ENCODE assay signal across 1 cellular context in the genomic region with DNA sequence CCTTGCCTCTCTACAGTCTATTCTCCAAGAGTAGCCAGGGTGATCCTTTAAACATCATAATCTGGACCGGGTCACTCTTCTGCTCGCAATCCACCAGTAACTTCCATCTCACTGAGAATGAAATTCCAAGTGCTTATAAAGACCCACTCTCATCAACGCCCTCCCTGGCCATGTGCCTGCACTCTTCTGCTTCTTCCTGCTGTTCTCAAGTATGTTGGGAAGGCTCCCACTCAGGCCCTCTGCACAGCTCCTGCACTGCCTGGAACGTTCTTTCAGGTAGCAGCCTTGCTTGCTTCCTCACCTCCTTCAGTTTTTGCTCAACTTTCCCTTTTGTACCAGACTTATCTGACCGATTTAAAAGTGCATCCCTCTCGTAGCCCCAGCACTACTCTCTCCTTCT.
TF ChIP-seq lines count a peak whose summit lies in the region.

No MANE protein-coding gene starts in this region.

TF ChIP-seq in GM23338, 12 proteins besides CTCF, POLR2A, EP300 and RAD21:
- TF ChIP-seq ZNF114 (CRISPR knock-in tag; IDR thresholded peaks at IDR 0.05) (no peak), POLR2AphosphoS5 (IDR thresholded peaks at IDR 0.05; ENCODE audit: low read depth) (no peak), EZH2 (IDR thresholded peaks at IDR 0.05; ENCODE audit: low read depth, unreplicated experiment) (no peak), CREB1 (CRISPR knock-in tag; IDR thresholded peaks at IDR 0.05; ENCODE audit: low read depth) (no peak), NANOG (IDR thresholded peaks at IDR 0.05; ENCODE audit: borderline replicate concordance) (no peak), ZNF331 (CRISPR knock-in tag; IDR thresholded peaks at IDR 0.05; ENCODE audit: low read depth) (no peak), JUNB (IDR thresholded peaks at IDR 0.05; ENCODE audit: unreplicated experiment) (no peak), STAT1 (IDR thresholded peaks at IDR 0.05; ENCODE audit: unreplicated experiment) (no peak), EZH2phosphoT487 (IDR thresholded peaks at IDR 0.05; ENCODE audit: unreplicated experiment) (no peak)
- TF ChIP-seq, protein P1, sequence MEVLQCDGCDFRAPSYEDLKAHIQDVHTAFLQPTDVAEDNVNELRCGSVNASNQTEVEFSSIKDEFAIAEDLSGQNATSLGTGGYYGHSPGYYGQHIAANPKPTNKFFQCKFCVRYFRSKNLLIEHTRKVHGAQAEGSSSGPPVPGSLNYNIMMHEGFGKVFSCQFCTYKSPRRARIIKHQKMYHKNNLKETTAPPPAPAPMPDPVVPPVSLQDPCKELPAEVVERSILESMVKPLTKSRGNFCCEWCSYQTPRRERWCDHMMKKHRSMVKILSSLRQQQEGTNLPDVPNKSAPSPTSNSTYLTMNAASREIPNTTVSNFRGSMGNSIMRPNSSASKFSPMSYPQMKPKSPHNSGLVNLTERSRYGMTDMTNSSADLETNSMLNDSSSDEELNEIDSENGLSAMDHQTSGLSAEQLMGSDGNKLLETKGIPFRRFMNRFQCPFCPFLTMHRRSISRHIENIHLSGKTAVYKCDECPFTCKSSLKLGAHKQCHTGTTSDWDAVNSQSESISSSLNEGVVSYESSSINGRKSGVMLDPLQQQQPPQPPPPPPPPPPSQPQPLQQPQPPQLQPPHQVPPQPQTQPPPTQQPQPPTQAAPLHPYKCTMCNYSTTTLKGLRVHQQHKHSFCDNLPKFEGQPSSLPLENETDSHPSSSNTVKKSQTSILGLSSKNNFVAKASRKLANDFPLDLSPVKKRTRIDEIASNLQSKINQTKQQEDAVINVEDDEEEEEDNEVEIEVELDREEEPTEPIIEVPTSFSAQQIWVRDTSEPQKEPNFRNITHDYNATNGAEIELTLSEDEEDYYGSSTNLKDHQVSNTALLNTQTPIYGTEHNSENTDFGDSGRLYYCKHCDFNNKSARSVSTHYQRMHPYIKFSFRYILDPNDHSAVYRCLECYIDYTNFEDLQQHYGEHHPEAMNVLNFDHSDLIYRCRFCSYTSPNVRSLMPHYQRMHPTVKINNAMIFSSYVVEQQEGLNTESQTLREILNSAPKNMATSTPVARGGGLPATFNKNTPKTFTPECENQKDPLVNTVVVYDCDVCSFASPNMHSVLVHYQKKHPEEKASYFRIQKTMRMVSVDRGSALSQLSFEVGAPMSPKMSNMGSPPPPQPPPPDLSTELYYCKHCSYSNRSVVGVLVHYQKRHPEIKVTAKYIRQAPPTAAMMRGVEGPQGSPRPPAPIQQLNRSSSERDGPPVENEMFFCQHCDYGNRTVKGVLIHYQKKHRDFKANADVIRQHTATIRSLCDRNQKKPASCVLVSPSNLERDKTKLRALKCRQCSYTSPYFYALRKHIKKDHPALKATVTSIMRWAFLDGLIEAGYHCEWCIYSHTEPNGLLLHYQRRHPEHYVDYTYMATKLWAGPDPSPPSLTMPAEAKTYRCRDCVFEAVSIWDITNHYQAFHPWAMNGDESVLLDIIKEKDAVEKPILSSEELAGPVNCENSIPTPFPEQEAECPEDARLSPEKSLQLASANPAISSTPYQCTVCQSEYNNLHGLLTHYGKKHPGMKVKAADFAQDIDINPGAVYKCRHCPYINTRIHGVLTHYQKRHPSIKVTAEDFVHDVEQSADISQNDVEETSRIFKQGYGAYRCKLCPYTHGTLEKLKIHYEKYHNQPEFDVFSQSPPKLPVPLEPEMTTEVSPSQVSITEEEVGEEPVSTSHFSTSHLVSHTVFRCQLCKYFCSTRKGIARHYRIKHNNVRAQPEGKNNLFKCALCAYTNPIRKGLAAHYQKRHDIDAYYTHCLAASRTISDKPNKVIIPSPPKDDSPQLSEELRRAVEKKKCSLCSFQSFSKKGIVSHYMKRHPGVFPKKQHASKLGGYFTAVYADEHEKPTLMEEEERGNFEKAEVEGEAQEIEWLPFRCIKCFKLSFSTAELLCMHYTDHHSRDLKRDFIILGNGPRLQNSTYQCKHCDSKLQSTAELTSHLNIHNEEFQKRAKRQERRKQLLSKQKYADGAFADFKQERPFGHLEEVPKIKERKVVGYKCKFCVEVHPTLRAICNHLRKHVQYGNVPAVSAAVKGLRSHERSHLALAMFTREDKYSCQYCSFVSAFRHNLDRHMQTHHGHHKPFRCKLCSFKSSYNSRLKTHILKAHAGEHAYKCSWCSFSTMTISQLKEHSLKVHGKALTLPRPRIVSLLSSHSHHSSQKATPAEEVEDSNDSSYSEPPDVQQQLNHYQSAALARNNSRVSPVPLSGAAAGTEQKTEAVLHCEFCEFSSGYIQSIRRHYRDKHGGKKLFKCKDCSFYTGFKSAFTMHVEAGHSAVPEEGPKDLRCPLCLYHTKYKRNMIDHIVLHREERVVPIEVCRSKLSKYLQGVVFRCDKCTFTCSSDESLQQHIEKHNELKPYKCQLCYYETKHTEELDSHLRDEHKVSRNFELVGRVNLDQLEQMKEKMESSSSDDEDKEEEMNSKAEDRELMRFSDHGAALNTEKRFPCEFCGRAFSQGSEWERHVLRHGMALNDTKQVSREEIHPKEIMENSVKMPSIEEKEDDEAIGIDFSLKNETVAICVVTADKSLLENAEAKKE (CRISPR knock-in tag; IDR thresholded peaks at IDR 0.05): no peak
- TF ChIP-seq, protein P2, sequence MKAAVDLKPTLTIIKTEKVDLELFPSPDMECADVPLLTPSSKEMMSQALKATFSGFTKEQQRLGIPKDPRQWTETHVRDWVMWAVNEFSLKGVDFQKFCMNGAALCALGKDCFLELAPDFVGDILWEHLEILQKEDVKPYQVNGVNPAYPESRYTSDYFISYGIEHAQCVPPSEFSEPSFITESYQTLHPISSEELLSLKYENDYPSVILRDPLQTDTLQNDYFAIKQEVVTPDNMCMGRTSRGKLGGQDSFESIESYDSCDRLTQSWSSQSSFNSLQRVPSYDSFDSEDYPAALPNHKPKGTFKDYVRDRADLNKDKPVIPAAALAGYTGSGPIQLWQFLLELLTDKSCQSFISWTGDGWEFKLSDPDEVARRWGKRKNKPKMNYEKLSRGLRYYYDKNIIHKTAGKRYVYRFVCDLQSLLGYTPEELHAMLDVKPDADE (IDR thresholded peaks at IDR 0.05): no peak
- TF ChIP-seq, protein P3, sequence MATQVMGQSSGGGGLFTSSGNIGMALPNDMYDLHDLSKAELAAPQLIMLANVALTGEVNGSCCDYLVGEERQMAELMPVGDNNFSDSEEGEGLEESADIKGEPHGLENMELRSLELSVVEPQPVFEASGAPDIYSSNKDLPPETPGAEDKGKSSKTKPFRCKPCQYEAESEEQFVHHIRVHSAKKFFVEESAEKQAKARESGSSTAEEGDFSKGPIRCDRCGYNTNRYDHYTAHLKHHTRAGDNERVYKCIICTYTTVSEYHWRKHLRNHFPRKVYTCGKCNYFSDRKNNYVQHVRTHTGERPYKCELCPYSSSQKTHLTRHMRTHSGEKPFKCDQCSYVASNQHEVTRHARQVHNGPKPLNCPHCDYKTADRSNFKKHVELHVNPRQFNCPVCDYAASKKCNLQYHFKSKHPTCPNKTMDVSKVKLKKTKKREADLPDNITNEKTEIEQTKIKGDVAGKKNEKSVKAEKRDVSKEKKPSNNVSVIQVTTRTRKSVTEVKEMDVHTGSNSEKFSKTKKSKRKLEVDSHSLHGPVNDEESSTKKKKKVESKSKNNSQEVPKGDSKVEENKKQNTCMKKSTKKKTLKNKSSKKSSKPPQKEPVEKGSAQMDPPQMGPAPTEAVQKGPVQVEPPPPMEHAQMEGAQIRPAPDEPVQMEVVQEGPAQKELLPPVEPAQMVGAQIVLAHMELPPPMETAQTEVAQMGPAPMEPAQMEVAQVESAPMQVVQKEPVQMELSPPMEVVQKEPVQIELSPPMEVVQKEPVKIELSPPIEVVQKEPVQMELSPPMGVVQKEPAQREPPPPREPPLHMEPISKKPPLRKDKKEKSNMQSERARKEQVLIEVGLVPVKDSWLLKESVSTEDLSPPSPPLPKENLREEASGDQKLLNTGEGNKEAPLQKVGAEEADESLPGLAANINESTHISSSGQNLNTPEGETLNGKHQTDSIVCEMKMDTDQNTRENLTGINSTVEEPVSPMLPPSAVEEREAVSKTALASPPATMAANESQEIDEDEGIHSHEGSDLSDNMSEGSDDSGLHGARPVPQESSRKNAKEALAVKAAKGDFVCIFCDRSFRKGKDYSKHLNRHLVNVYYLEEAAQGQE (IDR thresholded peaks at IDR 0.05; ENCODE audit: unreplicated experiment): no peak
